26 cellular contexts compared by ENCODE assay signal in genomic region chr15:56342653-56343052, GRCh38. TPM values are rescaled to one million over a fixed set of nuclear protein-coding genes. Genes with fewer than 3 reads are reported as not detected.
DNase-seq lines count a peak whose midpoint lies in the region; ATAC-seq, FAIRE-seq and TF ChIP-seq lines count a peak whose summit lies in the region.
"Had no signal": no experiment of that assay in that cellular context is flagged by ENCODE, and none has a peak within 500 bp of the region (broad histone marks: within the 10 kb centered on the region; RNA-seq: fewer than 3 reads in every experiment).

No MANE protein-coding gene starts in this region.

- no peaks in the 10 kb centered on the region for H3K79me2 ChIP-seq in K562 (ENCODE audit: control insufficient read depth, insufficient read depth, low read length)

- no peak overlapping the region for H3K9ac ChIP-seq in K562 (ENCODE audit: insufficient read depth in 1 of 2, low read depth in 2 of 2, low read length in 2 of 2)

- H3K4me1 ChIP-seq in breast epithelium (no peaks in the 10 kb centered on the region), K562 (replicated peaks in 1 of 2; ENCODE audit: control insufficient read depth in 2 of 2, insufficient read depth in 2 of 2, low read length in 2 of 2) (peaks cover 0 to 3% of the 10 kb centered on the region in 2 experiments; a peak in 1 of 5 replicates)
- H3K4me1 ChIP-seq: A549 had no signal

- no peaks in the 10 kb centered on the region for H3K9me1 ChIP-seq in K562 (ENCODE audit: control insufficient read depth, insufficient read depth, low read length)

- in situ Hi-C loops in K562 (cut with MboI), result no loop called here

- H3K4me2 ChIP-seq in K562 (ENCODE audit: insufficient read depth, low read length), result no peak overlapping the region
- H3K4me2 ChIP-seq: A549 had no signal

- H3K27me3 ChIP-seq in breast epithelium (no peaks in the 10 kb centered on the region), K562 (ENCODE audit: control insufficient read depth in 2 of 2, insufficient read depth in 2 of 2, low read length in 2 of 2) (no peaks in the 10 kb centered on the region)

- H3K27me3 Mint-ChIP-seq in MCF 10A (ENCODE audit: insufficient read depth, unreplicated experiment), result no peaks in the 10 kb centered on the region
- H3K27me3 Mint-ChIP-seq: brain had no signal

- no peaks in the 10 kb centered on the region for H3K36me3 Mint-ChIP-seq in MCF 10A (ENCODE audit: insufficient read depth, unreplicated experiment)
- H3K36me3 Mint-ChIP-seq: activated CD8-positive, alpha-beta memory T cell treated with anti-CD3 and anti-CD28 coated beads, Interleukin-2, amount 10 ng/mL, durations not matched to agents 7 days and 5 days; activated naive CD8-positive, alpha-beta T cell treated with anti-CD3 and anti-CD28 coated beads for 36 hours; brain had no signal

- TF ChIP-seq POLR2A in breast epithelium (IDR thresholded peaks at IDR 0.05) (no peak), K562 (conservative IDR thresholded peaks at IDR 0.05) (no peak)

- peaks cover 35% of the 10 kb centered on the region for H3K4me1 Mint-ChIP-seq in MCF 10A (ENCODE audit: insufficient read depth, unreplicated experiment)
- H3K4me1 Mint-ChIP-seq: activated CD8-positive, alpha-beta memory T cell treated with anti-CD3 and anti-CD28 coated beads, Interleukin-2, amount 10 ng/mL, durations not matched to agents 7 days and 5 days; activated naive CD8-positive, alpha-beta T cell treated with anti-CD3 and anti-CD28 coated beads for 36 hours; activated T-helper 17 cell treated with anti-CD3 and anti-CD28 coated beads, Interleukin-2, amount 50 U/mL, for 72 hours had no signal

- intact Hi-C loops in MCF 10A (cut with micrococcal nuclease), result no loop called here
- intact Hi-C loops in breast epithelium (cut with DNase I; ENCODE audit: low total_unique reads), result no loop called here
- intact Hi-C loops in K562 (cut with micrococcal nuclease), result no loop called here

- DNase-seq in MCF 10A (ENCODE audit: unreplicated experiment) (peak; percentile 70), breast epithelium (ENCODE audit: low spot score in 2 of 2) (no peak), K562 (ENCODE audit: extremely low read depth in 1 of 4, low spot score in 3 of 4) (no peak), fibroblast of villous mesenchyme (ENCODE audit: low read depth) (peak; percentile 10), D721Med (ENCODE audit: insufficient read length, low spot score) (no peak), T1000 (lab: John Stamatoyannopoulos, UW) (no peak)
- DNase-seq: activated CD4-positive, alpha-beta T cell treated with anti-CD3 and anti-CD28 coated beads for 4 hours; activated CD8-positive, alpha-beta memory T cell treated with anti-CD3 and anti-CD28 coated beads, Interleukin-2, amount 10 ng/mL, durations not matched to agents 7 days and 5 days; activated naive CD8-positive, alpha-beta T cell treated with anti-CD3 and anti-CD28 coated beads for 36 hours; C1 segment of cervical spinal cord; cortex of kidney; left colon; NCI-H1436; NCI-H345; posterior cingulate gyrus had no signal

- no peaks in the 10 kb centered on the region for H3K9me3 Mint-ChIP-seq in MCF 10A (ENCODE audit: unreplicated experiment)
- H3K9me3 Mint-ChIP-seq: activated naive CD8-positive, alpha-beta T cell treated with anti-CD3 and anti-CD28 coated beads for 36 hours; activated T-helper 17 cell treated with anti-CD3 and anti-CD28 coated beads, Interleukin-2, amount 50 U/mL, for 72 hours; nephron had no signal

- TF ChIP-seq RAD21 in K562 (CRISPR knock-in tag; conservative IDR thresholded peaks at IDR 0.05 in 1 of 2, IDR thresholded peaks at IDR 0.05 in 1 of 2), result no peak

- H2AFZ ChIP-seq in K562 (ENCODE audit: low read depth, low read length), result no peak overlapping the region

- CTCF ChIA-PET in MCF 10A (lab: Yijun Ruan, JAX) (interaction anchor here (1.0 to 2.6 kb wide), 6 partner anchors 14 to 98 kb away, joined by 3 to 10 read pairs (median 5); no protein-coding TSS in a partner anchor), K562 (lab: Yijun Ruan, JAX; ENCODE audit: low intra/inter-chr PET ratio) (no interaction called here)

- no peak for TF ChIP-seq CTCF in MCF 10A (IDR thresholded peaks at IDR 0.05; ENCODE audit: unreplicated experiment)
- no peak for TF ChIP-seq CTCF in breast epithelium (IDR thresholded peaks at IDR 0.05)
- no peak for TF ChIP-seq CTCF in K562 (IDR thresholded peaks at IDR 0.05 in 2 of 3, conservative IDR thresholded peaks at IDR 0.05 in 1 of 3; ENCODE audit: insufficient read depth in 2 of 3, low read depth in 1 of 3, low read length in 3 of 3)
- TF ChIP-seq CTCF in fibroblast of villous mesenchyme (IDR thresholded peaks at IDR 0.05; ENCODE audit: insufficient read depth, low read depth, low read length), result no peak
- TF ChIP-seq CTCF in D721Med (IDR thresholded peaks at IDR 0.05; ENCODE audit: insufficient read depth, missing control alignments), result no peak

- peak overlapping the region; percentile 10 for H3K27ac Mint-ChIP-seq in MCF 10A (ENCODE audit: low read depth, unreplicated experiment)
- H3K27ac Mint-ChIP-seq: activated CD8-positive, alpha-beta memory T cell treated with anti-CD3 and anti-CD28 coated beads, Interleukin-2, amount 10 ng/mL, durations not matched to agents 7 days and 5 days; activated naive CD8-positive, alpha-beta T cell treated with anti-CD3 and anti-CD28 coated beads for 36 hours; activated T-helper 17 cell treated with anti-CD3 and anti-CD28 coated beads, Interleukin-2, amount 50 U/mL, for 72 hours had no signal

- no peak overlapping the region for H3K4me3 Mint-ChIP-seq in MCF 10A (ENCODE audit: unreplicated experiment)
- H3K4me3 Mint-ChIP-seq: activated CD8-positive, alpha-beta memory T cell treated with anti-CD3 and anti-CD28 coated beads, Interleukin-2, amount 10 ng/mL, durations not matched to agents 7 days and 5 days; activated naive CD8-positive, alpha-beta T cell treated with anti-CD3 and anti-CD28 coated beads for 36 hours; activated T-helper 17 cell treated with anti-CD3 and anti-CD28 coated beads, Interleukin-2, amount 50 U/mL, for 72 hours; brain; nephron had no signal

- no TSS peak for BruUV-seq in MCF 10A (replicated peaks; lab: Mats Ljungman, UMichigan)
- BruUV-seq in K562 (replicated peaks; lab: Mats Ljungman, UMichigan), result no TSS peak

- no peak overlapping the region for H3K4me3 ChIP-seq in breast epithelium
- no peak overlapping the region for H3K4me3 ChIP-seq in K562
- H3K4me3 ChIP-seq in fibroblast of villous mesenchyme (ENCODE audit: low read depth, low read length), result no peak overlapping the region
- H3K4me3 ChIP-seq: A549 had no signal

- POLR2A ChIA-PET in MCF 10A (lab: Yijun Ruan, JAX), result interaction anchor here (0.6 to 2.7 kb wide), 17 partner anchors 8 to 636 kb away, joined by 3 to 25 read pairs (median 4); partner anchors contain the start of gene TEX9
- POLR2A ChIA-PET in K562 (lab: Yijun Ruan, JAX), result interaction anchor here (1.0 kb wide), 1 partner anchor 20 kb away, joined by 3 read pairs; no protein-coding TSS in a partner anchor

- FAIRE-seq in K562 (lab: Jason Lieb, UNC) (peak; percentile 49), D721Med (lab: Jason Lieb, UNC) (no peak)
- FAIRE-seq: A549, HepG2, RCC 7860, TTC549, urothelium cell line had no signal

- TF ChIP-seq EP300 in K562 (IDR thresholded peaks at IDR 0.05; ENCODE audit: low read length), result no peak

- 0% methylated on average over 1 of the region's 1 CpG for WGBS in K562 (ENCODE audit: insufficient coverage, low coverage, missing lambda C conversion rate)

- H4K20me1 ChIP-seq in K562 (replicated peaks; ENCODE audit: control insufficient read depth, insufficient read depth, low read length), result no peaks in the 10 kb centered on the region

- H3K36me3 ChIP-seq in breast epithelium, result no peaks in the 10 kb centered on the region
- H3K36me3 ChIP-seq in K562 (ENCODE audit: control insufficient read depth, insufficient read depth, low read length), result no peaks in the 10 kb centered on the region

- H3K9me3 ChIP-seq in breast epithelium, result no peaks in the 10 kb centered on the region
- no peaks in the 10 kb centered on the region for H3K9me3 ChIP-seq in K562 (replicated peaks; ENCODE audit: control insufficient read depth, insufficient read depth, low read depth, low read length)

- no peak overlapping the region for H3K27ac ChIP-seq in breast epithelium
- H3K27ac ChIP-seq in K562 (ENCODE audit: extremely low read depth, low read depth, low read length), result no peak overlapping the region
- H3K27ac ChIP-seq: A549 had no signal

- ATAC-seq in K562 (no peak), GM21825 (IDR thresholded peaks at IDR 0.05; ENCODE audit: unreplicated experiment) (no peak), GM21367 (IDR thresholded peaks at IDR 0.05; ENCODE audit: unreplicated experiment) (no peak)
- ATAC-seq: A549; activated CD8-positive, alpha-beta memory T cell treated with anti-CD3 and anti-CD28 coated beads, Interleukin-2, amount 10 ng/mL, durations not matched to agents 7 days and 5 days; activated T-helper 17 cell treated with anti-CD3 and anti-CD28 coated beads, Interleukin-2, amount 50 U/mL, for 72 hours; HepG2; left colon; sciatic nerve had no signal

TF ChIP-seq in K562, 482 proteins besides CTCF, POLR2A, EP300 and RAD21 (continues in another document):
- TF ChIP-seq ZKSCAN8 (CRISPR knock-in tag; IDR thresholded peaks at IDR 0.05) (no peak), POLR3G (IDR thresholded peaks at IDR 0.05; ENCODE audit: extremely low read depth, insufficient read length, insufficient replicate concordance) (no peak), CEBPB (tag; IDR thresholded peaks at IDR 0.05) (peak; percentile 47), MEIS2 (IDR thresholded peaks at IDR 0.05; ENCODE audit: partially characterized antibody) (peak; percentile 76)

RNA-seq across cellular contexts. Expression of gene TEX9, which starts 22.6 kb away (rescaled TPM):
- total RNA-seq in MCF 10A (2022), result 6.3 and 6.8 TPM in 2 replicates
- 10 to 100 TPM in 2 of 3 donors, 1 to 10 TPM in 1; 3.4 to 38.2 (median 32.1) TPM for total RNA-seq in breast epithelium
- total RNA-seq in K562 (2011; cell fraction: chromatin; rRNA removed; ENCODE audit: low replicate concordance), result 1.4 and 4.5 TPM in 2 replicates
- total RNA-seq in K562 (2011; cell fraction: nucleolus; rRNA removed), result 0.66 and 0.83 TPM in 2 replicates
- 1.2 and 2.0 TPM in 2 replicates for total RNA-seq in K562 (2011; cell fraction: nucleoplasm; rRNA removed)
- 0.82 and 2.3 TPM in 2 replicates for total RNA-seq in K562 (2014; rRNA removed)
- total RNA-seq in K562 (2014; rRNA removed; fragmentation: Illumina TruSeq; extraction: Trizol), result 2.8 and 3.3 TPM in 2 replicates
- total RNA-seq in K562 (2015; rRNA removed; fragmentation: Illumina TruSeq; extraction: Trizol), result 2.7 and 3.6 TPM in 2 replicates
- total RNA-seq in K562 (2021), result 2.1 and 2.7 TPM in 2 replicates
- polyA plus RNA-seq in K562 (2011; rRNA removed), result 0.93 and 1.1 TPM in 2 replicates
- polyA plus RNA-seq in K562 (2011; cell fraction: cytosol; rRNA removed), result 0.30 and 0.37 TPM in 2 replicates
- polyA plus RNA-seq in K562 (2011; cell fraction: nucleus; rRNA removed), result 0.81 and 1.5 TPM in 2 replicates
- 2.3 and 5.4 TPM in 2 replicates for polyA plus RNA-seq in K562 (2012)
- 2.5 and 3.4 TPM in 2 replicates for polyA plus RNA-seq in K562 (2014; fragmentation: Illumina TruSeq; extraction: Trizol)
- 1 to 10 TPM; 2.1 to 2.4 TPM for polyA plus RNA-seq in K562 (2014; fragmentation: Nextera tagmentation; extraction: Ambion mirVana)
- polyA plus RNA-seq in K562 (2014; rRNA removed), result 1.9 and 2.4 TPM in 2 replicates
- polyA minus RNA-seq in K562 (2011; rRNA and poly(A)+ RNA removed), result 2.1 and 2.3 TPM in 2 replicates
- 1.1 TPM in 1 of 2 replicates, not detected in the other for polyA minus RNA-seq in K562 (2011; cell fraction: cytosol; rRNA and poly(A)+ RNA removed)
- polyA minus RNA-seq in K562 (2011; cell fraction: nucleus; rRNA and poly(A)+ RNA removed), result 2.8 and 4.3 TPM in 2 replicates
- total RNA-seq in fibroblast of villous mesenchyme, result 2.9 and 3.9 TPM in 2 replicates

Comparison
In these comparisons a context has a peak if more than half of its experiments do, and no peak if none do; other contexts are left out.
1. DNase-seq: peak in MCF 10A (single experiment) and fibroblast of villous mesenchyme (single experiment); none in breast epithelium (0 of 2), K562 (0 of 4), D721Med (single experiment) and T1000 (single experiment).